Comparison of ENCODE assay signal across 28 cellular contexts in genomic region chr2:54475919-54476318, GRCh38.
"Had no signal": no experiment of that assay in that cellular context is flagged by ENCODE, and none has a peak within 500 bp of the region (broad histone marks: within the 10 kb centered on the region; RNA-seq: fewer than 3 reads in every experiment).

No MANE protein-coding gene starts in this region.

- H3K9me3 Mint-ChIP-seq: activated CD4-positive, alpha-beta T cell treated with anti-CD3 and anti-CD28 coated beads, Interleukin-2, amount 10 ng/mL, durations not matched to agents 24 days and 14 days; activated naive CD4-positive, alpha-beta T cell treated with anti-CD3 and anti-CD28 coated beads, Interleukin-2, amount 50 U/mL, for 24 hours; activated T-helper 1 cell treated with anti-CD3 and anti-CD28 coated beads, Interleukin-12 subunit alpha, Interleukin-12 subunit beta, Interleukin-2, Interleukin-4 antibody, amounts not matched to agents 30 ng/mL and 10 ng/mL and 1 ng/mL, durations not matched to agents 14 hours and 24 hours and 36 hours; stimulated activated naive B cell treated with anti-CD40 and anti-IgM and Interleukin-4, amounts not matched to agents 10 μg/mL and 1 μg/mL and 100 μg/mL, for 72 hours had no signal

- H3K27me3 Mint-ChIP-seq: activated naive CD4-positive, alpha-beta T cell treated with anti-CD3 and anti-CD28 coated beads, Interleukin-2, amount 50 U/mL, for 24 hours; brain had no signal

- H3K9me3 ChIP-seq: ovary, prostate gland, thoracic aorta had no signal

- H3K27ac Mint-ChIP-seq: activated CD4-positive, alpha-beta T cell treated with anti-CD3 and anti-CD28 coated beads, Interleukin-2, amount 10 ng/mL, durations not matched to agents 24 days and 14 days; activated CD8-positive, alpha-beta T cell treated with anti-CD3 and anti-CD28 coated beads, Interleukin-2, amount 10 ng/mL, durations not matched to agents 7 days and 5 days; activated naive CD4-positive, alpha-beta T cell treated with anti-CD3 and anti-CD28 coated beads, Interleukin-2, amount 50 U/mL, for 24 hours; activated T-helper 1 cell treated with anti-CD3 and anti-CD28 coated beads, Interleukin-12 subunit alpha, Interleukin-12 subunit beta, Interleukin-2, Interleukin-4 antibody, amounts not matched to agents 30 ng/mL and 10 ng/mL and 1 ng/mL, durations not matched to agents 14 hours and 24 hours and 36 hours; natural killer cell; stimulated activated naive B cell treated with anti-CD40 and anti-IgM and Interleukin-4, amounts not matched to agents 10 μg/mL and 1 μg/mL and 100 μg/mL, for 72 hours had no signal

- H3K4me3 Mint-ChIP-seq: activated CD4-positive, alpha-beta T cell treated with anti-CD3 and anti-CD28 coated beads, Interleukin-2, amount 10 ng/mL, durations not matched to agents 24 days and 14 days; activated CD8-positive, alpha-beta T cell treated with anti-CD3 and anti-CD28 coated beads, Interleukin-2, amount 10 ng/mL, durations not matched to agents 7 days and 5 days; activated naive CD4-positive, alpha-beta T cell treated with anti-CD3 and anti-CD28 coated beads, Interleukin-2, amount 50 U/mL, for 24 hours; activated T-helper 1 cell treated with anti-CD3 and anti-CD28 coated beads, Interleukin-12 subunit alpha, Interleukin-12 subunit beta, Interleukin-2, Interleukin-4 antibody, amounts not matched to agents 30 ng/mL and 10 ng/mL and 1 ng/mL, durations not matched to agents 14 hours and 24 hours and 36 hours; brain; natural killer cell; stimulated activated naive B cell treated with anti-CD40 and anti-IgM and Interleukin-4, amounts not matched to agents 10 μg/mL and 1 μg/mL and 100 μg/mL, for 72 hours had no signal

- ATAC-seq: activated CD4-positive, CD25-positive, alpha-beta regulatory T cell treated with anti-CD3 and anti-CD28 coated beads, Interleukin-2, amount 50 U/mL, for 24 hours; activated CD8-positive, alpha-beta T cell treated with anti-CD3 and anti-CD28 coated beads, Interleukin-2, amount 10 ng/mL, durations not matched to agents 7 days and 5 days; left cardiac atrium; natural killer cell; sciatic nerve; SK-N-SH treated with all-trans-retinoic acid at 6 μM for 48 hours; stimulated activated naive B cell treated with anti-CD40 and anti-IgM and Interleukin-4, amounts not matched to agents 10 μg/mL and 1 μg/mL and 100 μg/mL, for 72 hours had no signal

- FAIRE-seq: islet of Langerhans, small intestine had no signal

- H3K36me3 Mint-ChIP-seq: activated naive CD4-positive, alpha-beta T cell treated with anti-CD3 and anti-CD28 coated beads, Interleukin-2, amount 50 U/mL, for 24 hours; natural killer cell; stimulated activated naive B cell treated with anti-CD40 and anti-IgM and Interleukin-4, amounts not matched to agents 10 μg/mL and 1 μg/mL and 100 μg/mL, for 72 hours had no signal

- H3K27ac ChIP-seq: ovary, prostate gland, thoracic aorta, VCaP had no signal

- H3K4me3 ChIP-seq: lung, ovary, prostate gland, thoracic aorta had no signal

- H3K27me3 ChIP-seq: ovary had no signal

- DNase-seq: activated CD4-positive, alpha-beta T cell treated with anti-CD3 and anti-CD28 coated beads, Interleukin-2, amount 10 ng/mL, durations not matched to agents 24 days and 14 days; activated CD8-positive, alpha-beta T cell treated with anti-CD3 and anti-CD28 coated beads, Interleukin-2, amount 10 ng/mL, durations not matched to agents 7 days and 5 days; activated gamma-delta T cell; aorta; central memory CD4-positive, alpha-beta T cell; dermis blood vessel endothelial cell; effector CD8-positive, alpha-beta T cell; foreskin melanocyte; glutamatergic neuron; hypothalamus; left cardiac atrium; natural killer cell; ovary; small intestine; stimulated activated CD4-positive, alpha-beta T cell treated with anti-CD3 and anti-CD28 coated beads, Interleukin-2, amount 100 ng/mL, for 48 hours; stimulated activated CD8-positive, alpha-beta memory T cell treated with anti-CD3 and anti-CD28 coated beads, Interleukin-4, amount 100 ng/mL, for 48 hours; stimulated activated naive B cell treated with anti-CD40 and anti-IgM and Interleukin-4, amounts not matched to agents 10 μg/mL and 1 μg/mL and 100 μg/mL, for 72 hours had no signal

- H3K4me1 Mint-ChIP-seq: activated CD4-positive, alpha-beta T cell treated with anti-CD3 and anti-CD28 coated beads, Interleukin-2, amount 10 ng/mL, durations not matched to agents 24 days and 14 days; activated naive CD4-positive, alpha-beta T cell treated with anti-CD3 and anti-CD28 coated beads, Interleukin-2, amount 50 U/mL, for 24 hours had no signal

- H3K36me3 ChIP-seq: ovary, prostate gland, thoracic aorta had no signal
